In genomic region chr17:75239214-75239613, GRCh38 we compare ENCODE assay signal across 12 cellular contexts. TPM values are rescaled to one million over a fixed set of nuclear protein-coding genes. Genes with fewer than 3 reads are reported as not detected.
DNase-seq lines count a peak whose midpoint lies in the region; ATAC-seq and TF ChIP-seq lines count a peak whose summit lies in the region.
"Had no signal": no experiment of that assay in that cellular context is flagged by ENCODE, and none has a peak within 500 bp of the region (broad histone marks: within the 10 kb centered on the region; RNA-seq: fewer than 3 reads in every experiment).

No MANE protein-coding gene starts in this region.

- no peaks in the 10 kb centered on the region for H3K27me3 ChIP-seq in CD8-positive, alpha-beta T cell (ENCODE audit: insufficient read depth, low read length)
- no peaks in the 10 kb centered on the region for H3K27me3 ChIP-seq in body of pancreas
- H3K27me3 ChIP-seq: ascending aorta had no signal

- intact Hi-C loops in CD8-positive, alpha-beta T cell (cut with DNase I, micrococcal nuclease): loop anchor here in 1 of 2 experiments (2.0 kb wide), 1 partner anchor 316 kb away; the partner anchor contains the start of gene USH1G
- intact Hi-C loops in body of pancreas (cut with DNase I): no loop called here

- in situ Hi-C loops in GM18951 (cut with MboI; ENCODE audit: low sequenced_read_pairs, unreplicated experiment): no loop called here

- peaks cover 24% of the 10 kb centered on the region for H3K4me1 Mint-ChIP-seq in CD8-positive, alpha-beta T cell (ENCODE audit: low read depth)
- H3K4me1 Mint-ChIP-seq in naive thymus-derived CD8-positive, alpha-beta T cell: peaks cover 5 to 22% (median 16%) of the 10 kb centered on the region in 4 donors
- peaks cover 43% of the 10 kb centered on the region for H3K4me1 Mint-ChIP-seq in activated naive CD8-positive, alpha-beta T cell treated with anti-CD3 and anti-CD28 coated beads, Interleukin-2, amount 50 U/mL, for 24 hours

- peaks cover 85% of the 10 kb centered on the region for H3K36me3 Mint-ChIP-seq in CD8-positive, alpha-beta T cell
- peaks cover 0 to 72% (median 5%) of the 10 kb centered on the region in 3 donors for H3K36me3 Mint-ChIP-seq in naive thymus-derived CD8-positive, alpha-beta T cell
- peaks cover 60% of the 10 kb centered on the region for H3K36me3 Mint-ChIP-seq in activated naive CD8-positive, alpha-beta T cell treated with anti-CD3 and anti-CD28 coated beads, Interleukin-2, amount 50 U/mL, for 24 hours (ENCODE audit: low read depth)

- ATAC-seq in CD8-positive, alpha-beta T cell: no peak
- peak; percentile 5 for ATAC-seq in body of pancreas
- no peak for ATAC-seq in naive thymus-derived CD8-positive, alpha-beta T cell
- ATAC-seq in GM21367 (IDR thresholded peaks at IDR 0.05; ENCODE audit: unreplicated experiment): no peak
- no peak for ATAC-seq in activated naive CD8-positive, alpha-beta T cell treated with anti-CD3 and anti-CD28 coated beads, Interleukin-2, amount 50 U/mL, for 24 hours
- ATAC-seq in GM19397 (IDR thresholded peaks at IDR 0.05; ENCODE audit: unreplicated experiment): no peak

- TF ChIP-seq POLR2A in GM18951 (IDR thresholded peaks at IDR 0.05; ENCODE audit: extremely low read depth, insufficient read depth, insufficient read length): peak; percentile 2
- TF ChIP-seq POLR2A in body of pancreas (IDR thresholded peaks at IDR 0.05): no peak

- H3K27ac Mint-ChIP-seq in CD8-positive, alpha-beta T cell: peak overlapping the region; percentile 58
- peak overlapping the region in 7 of 10 donors; percentile 30 to 90 (median 84) for H3K27ac Mint-ChIP-seq in naive thymus-derived CD8-positive, alpha-beta T cell
- no peak overlapping the region for H3K27ac Mint-ChIP-seq in activated naive CD8-positive, alpha-beta T cell treated with anti-CD3 and anti-CD28 coated beads, Interleukin-2, amount 50 U/mL, for 24 hours

- POLR2A ChIA-PET in CD8-positive, alpha-beta T cell (lab: Charles Lee): interaction anchor here (1.1 kb wide), 1 partner anchor 10 kb away, joined by 3 read pairs; no protein-coding TSS in a partner anchor
- POLR2A ChIA-PET in naive thymus-derived CD8-positive, alpha-beta T cell (lab: Charles Lee): interaction anchor here (0.9 to 2.3 kb wide), 4 partner anchors 23 to 125 kb away, joined by 3 to 9 read pairs (median 6); partner anchors contain the start of genes MIF4GD, MRPS7 and NUP85

- H3K36me3 ChIP-seq in CD8-positive, alpha-beta T cell (ENCODE audit: insufficient read depth, low read length): peaks cover 77% of the 10 kb centered on the region
- peaks cover 12 to 53% of the 10 kb centered on the region in 2 donors for H3K36me3 ChIP-seq in body of pancreas (replicated peaks in 1 of 2; ENCODE audit: insufficient read depth in 1 of 2, low read depth in 2 of 2)

- no peak for TF ChIP-seq CTCF in CD8-positive, alpha-beta T cell (IDR thresholded peaks at IDR 0.05)
- TF ChIP-seq CTCF in body of pancreas (IDR thresholded peaks at IDR 0.05): no peak

- no peak overlapping the region for H3K4me3 ChIP-seq in CD8-positive, alpha-beta T cell (ENCODE audit: low read depth, low read length)
- no peak overlapping the region for H3K4me3 ChIP-seq in body of pancreas
- H3K4me3 ChIP-seq: ascending aorta, skin epidermis, thoracic aorta had no signal

- CTCF ChIA-PET in CD8-positive, alpha-beta T cell (lab: Charles Lee): interaction anchor here (0.7 to 6.0 kb wide), 12 partner anchors 9 to 176 kb away, joined by 3 to 38 read pairs (median 4); partner anchors contain the start of genes GGA3 and MRPS7

- H3K27ac ChIP-seq in CD8-positive, alpha-beta T cell (ENCODE audit: low read depth, low read length): no peak overlapping the region
- H3K27ac ChIP-seq in body of pancreas: peak overlapping the region in 1 of 4 donors; percentile 9
- H3K27ac ChIP-seq: ascending aorta, thoracic aorta had no signal

- H3K9me3 Mint-ChIP-seq in CD8-positive, alpha-beta T cell: no peaks in the 10 kb centered on the region
- H3K9me3 Mint-ChIP-seq in naive thymus-derived CD8-positive, alpha-beta T cell: no peaks in the 10 kb centered on the region
- H3K9me3 Mint-ChIP-seq in activated naive CD8-positive, alpha-beta T cell treated with anti-CD3 and anti-CD28 coated beads, Interleukin-2, amount 50 U/mL, for 24 hours: no peaks in the 10 kb centered on the region

- H3K9me3 ChIP-seq in CD8-positive, alpha-beta T cell (ENCODE audit: low read length): no peaks in the 10 kb centered on the region
- H3K9me3 ChIP-seq in body of pancreas: no peaks in the 10 kb centered on the region
- H3K9me3 ChIP-seq: ascending aorta, thoracic aorta had no signal

- no peaks in the 10 kb centered on the region for H3K27me3 Mint-ChIP-seq in CD8-positive, alpha-beta T cell (ENCODE audit: low read depth)
- no peaks in the 10 kb centered on the region for H3K27me3 Mint-ChIP-seq in naive thymus-derived CD8-positive, alpha-beta T cell
- no peaks in the 10 kb centered on the region for H3K27me3 Mint-ChIP-seq in activated naive CD8-positive, alpha-beta T cell treated with anti-CD3 and anti-CD28 coated beads, Interleukin-2, amount 50 U/mL, for 24 hours

- no peak overlapping the region for H3K4me3 Mint-ChIP-seq in CD8-positive, alpha-beta T cell
- no peak overlapping the region for H3K4me3 Mint-ChIP-seq in naive thymus-derived CD8-positive, alpha-beta T cell
- H3K4me3 Mint-ChIP-seq in activated naive CD8-positive, alpha-beta T cell treated with anti-CD3 and anti-CD28 coated beads, Interleukin-2, amount 50 U/mL, for 24 hours: no peak overlapping the region

- H3K4me1 ChIP-seq in CD8-positive, alpha-beta T cell (ENCODE audit: insufficient read depth, low read length): peaks cover 6% of the 10 kb centered on the region
- H3K4me1 ChIP-seq in body of pancreas: no peaks in the 10 kb centered on the region
- H3K4me1 ChIP-seq: ascending aorta had no signal

- 85 to 93% methylated on average over 2 to 10 of the region's 12 CpGs for WGBS in body of pancreas, 2 donors

- DNase-seq in CD8-positive, alpha-beta T cell: no peak
- DNase-seq in body of pancreas: no peak
- DNase-seq in naive thymus-derived CD8-positive, alpha-beta T cell: no peak
- DNase-seq in activated naive CD8-positive, alpha-beta T cell treated with anti-CD3 and anti-CD28 coated beads, Interleukin-2, amount 50 U/mL, for 24 hours: no peak
- DNase-seq: NCI-H1417 treated with DMSO at 0.1 percent for 48 hours, NCI-H2171 had no signal

RNA-seq across cellular contexts. Expression of gene GGA3, which starts 22.2 kb away (rescaled TPM):
- 100 to 1,000 TPM; 103 to 107 TPM for total RNA-seq in CD8-positive, alpha-beta T cell
- 10 to 100 TPM; 13.5 to 24.1 TPM for total RNA-seq in body of pancreas
- total RNA-seq in naive thymus-derived CD8-positive, alpha-beta T cell: 100 to 1,000 TPM; 105 to 107 TPM
- 10 to 100 TPM in 2 of 3 donors, 1 to 10 TPM in 1; 6.2 to 20.1 (median 14.7) TPM for polyA plus RNA-seq in naive thymus-derived CD8-positive, alpha-beta T cell

RNA-seq across cellular contexts. Expression of gene MRPS7, which starts 22.5 kb away (rescaled TPM):
- total RNA-seq in CD8-positive, alpha-beta T cell: 10 to 100 TPM; 42.0 to 43.9 TPM
- 10 to 100 TPM; 13.7 to 25.4 TPM for total RNA-seq in body of pancreas
- total RNA-seq in naive thymus-derived CD8-positive, alpha-beta T cell: 10 to 100 TPM; 40.5 to 41.1 TPM
- polyA plus RNA-seq in naive thymus-derived CD8-positive, alpha-beta T cell: 100 to 1,000 TPM; 113 to 132 (median 122) TPM

RNA-seq across cellular contexts. Expression of gene MIF4GD, which starts 31.8 kb away (rescaled TPM):
- 10 to 100 TPM; 30.9 to 32.7 TPM for total RNA-seq in CD8-positive, alpha-beta T cell
- 10 to 100 TPM; 20.5 to 26.4 TPM for total RNA-seq in body of pancreas
- 10 to 100 TPM; 37.3 to 39.4 TPM for total RNA-seq in naive thymus-derived CD8-positive, alpha-beta T cell
- 10 to 100 TPM; 76.2 to 96.6 (median 90.5) TPM for polyA plus RNA-seq in naive thymus-derived CD8-positive, alpha-beta T cell

RNA-seq across cellular contexts. Expression of gene NUP85, which starts 33.7 kb away (rescaled TPM):
- total RNA-seq in CD8-positive, alpha-beta T cell: 10 to 100 TPM; 57.4 to 65.3 TPM
- 10 to 100 TPM; 19.7 to 40.2 TPM for total RNA-seq in body of pancreas
- 100 to 1,000 TPM; 150 to 155 TPM for total RNA-seq in naive thymus-derived CD8-positive, alpha-beta T cell
- polyA plus RNA-seq in naive thymus-derived CD8-positive, alpha-beta T cell: 10 to 100 TPM; 17.3 to 39.4 (median 21.4) TPM

RNA-seq across cellular contexts. Expression of gene SLC25A19, which starts 50.0 kb away (rescaled TPM):
- 10 to 100 TPM; 14.4 to 14.8 TPM for total RNA-seq in CD8-positive, alpha-beta T cell
- total RNA-seq in body of pancreas: 1 to 10 TPM; 7.6 to 8.3 TPM
- total RNA-seq in naive thymus-derived CD8-positive, alpha-beta T cell: 10 to 100 TPM; 20.5 to 22.5 TPM
- 10 to 100 TPM; 11.2 to 15.4 (median 13.3) TPM for polyA plus RNA-seq in naive thymus-derived CD8-positive, alpha-beta T cell

Comparison
In these comparisons a context has a peak if more than half of its experiments do, and no peak if none do; other contexts are left out.
1. RNA of gene GGA3, which starts 22.2 kb away (total RNA-seq): 103 to 107 TPM in CD8-positive, alpha-beta T cell and 105 to 107 TPM in naive thymus-derived CD8-positive, alpha-beta T cell; 13.5 to 24.1 TPM in body of pancreas; every median in the first group is over 4 times any median in the second.